In genomic region chr6:890995-891394, GRCh38 we compare ENCODE assay signal across 24 cellular contexts.
"Had no signal": no experiment of that assay in that cellular context is flagged by ENCODE, and none has a peak within 500 bp of the region (broad histone marks: within the 10 kb centered on the region; RNA-seq: fewer than 3 reads in every experiment).

No MANE protein-coding gene starts in this region.

- H3K9me3 ChIP-seq: colonic mucosa, esophagus muscularis mucosa, gastrocnemius medialis, heart right ventricle, left lung, lower lobe of right lung, mucosa of descending colon had no signal

- FAIRE-seq: islet of Langerhans, keratinocyte had no signal

- H3K4me3 ChIP-seq: colonic mucosa, esophagus muscularis mucosa, gastrocnemius medialis, heart right ventricle, left lung, lower lobe of right lung, mucosa of descending colon had no signal

- H3K27ac ChIP-seq: colonic mucosa, epithelial cell of prostate, esophagus muscularis mucosa, gastrocnemius medialis, heart right ventricle, left lung, lower lobe of right lung had no signal

- DNase-seq: colonic mucosa; cortex of kidney; effector CD8-positive, alpha-beta T cell; effector memory CD8-positive, alpha-beta T cell; endodermal cell; erythroblast; foreskin fibroblast; foreskin melanocyte; gastrocnemius medialis; glutamatergic neuron; head of caudate nucleus; heart right ventricle; hippocampal formation; left cardiac atrium; left lung; left ventricle myocardium superior; lower lobe of right lung; mesenchymal stem cell; mucosa of descending colon; naive B cell had no signal

- ATAC-seq: effector memory CD8-positive, alpha-beta T cell; gastrocnemius medialis; heart right ventricle; left cardiac atrium; left lung; left ventricle myocardium superior; lower lobe of right lung; mucosa of descending colon had no signal

- H3K4me1 ChIP-seq: colonic mucosa, esophagus muscularis mucosa, gastrocnemius medialis, heart right ventricle, left lung, lower lobe of right lung had no signal

- H3K27me3 ChIP-seq: colonic mucosa, esophagus muscularis mucosa, gastrocnemius medialis had no signal

- H3K36me3 ChIP-seq: colonic mucosa, esophagus muscularis mucosa, gastrocnemius medialis, heart right ventricle, left lung, lower lobe of right lung had no signal
